ENCODE assay signal across 14 cellular contexts in the genomic region with DNA sequence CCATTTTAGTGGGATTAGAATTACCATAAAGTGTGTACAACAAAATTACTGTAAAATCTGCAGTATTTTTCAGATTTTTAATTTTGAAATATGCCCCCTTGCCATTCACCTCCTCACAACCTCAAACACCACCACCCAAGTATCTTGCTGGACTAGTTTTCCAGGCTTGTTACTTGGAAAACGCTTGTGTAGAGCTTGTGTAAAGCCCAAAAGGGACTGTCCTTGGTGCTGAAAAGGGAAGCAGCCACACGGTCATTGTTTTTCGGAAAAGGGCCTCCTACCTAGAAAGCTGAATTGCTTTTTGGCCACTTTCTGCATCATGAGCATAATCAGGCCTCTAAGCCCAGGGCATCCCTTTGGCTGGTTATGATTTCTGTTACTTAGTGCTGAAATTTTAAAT.
DNase-seq lines count a peak whose midpoint lies in the region; ATAC-seq and TF ChIP-seq lines count a peak whose summit lies in the region.
"Had no signal": no experiment of that assay in that cellular context is flagged by ENCODE, and none has a peak within 500 bp of the region (broad histone marks: within the 10 kb centered on the region; RNA-seq: fewer than 3 reads in every experiment).

No MANE protein-coding gene starts in this region.

- H3K27me3 Mint-ChIP-seq in endodermal cell (ENCODE audit: insufficient read depth) (no peaks in the 10 kb centered on the region), chondrocyte (ENCODE audit: low read depth) (no peaks in the 10 kb centered on the region)
- H3K27me3 Mint-ChIP-seq in stimulated activated naive B cell treated with anti-CD40 and anti-IgM and Interleukin-4, amounts not matched to agents 10 μg/mL and 1 μg/mL and 100 μg/mL, for 72 hours, result no peaks in the 10 kb centered on the region
- H3K27me3 Mint-ChIP-seq: memory B cell had no signal

- no peak for TF ChIP-seq RAD21 in neural cell (conservative IDR thresholded peaks at IDR 0.05)

- H3K27ac Mint-ChIP-seq in endodermal cell (no peak overlapping the region), chondrocyte (ENCODE audit: unreplicated experiment) (no peak overlapping the region)
- no peak overlapping the region for H3K27ac Mint-ChIP-seq in stimulated activated naive B cell treated with anti-CD40 and anti-IgM and Interleukin-4, amounts not matched to agents 10 μg/mL and 1 μg/mL and 100 μg/mL, for 72 hours
- H3K27ac Mint-ChIP-seq: brain, memory B cell had no signal

- H3K9me3 ChIP-seq in NT2/D1 (ENCODE audit: insufficient read depth, low read length) (no peaks in the 10 kb centered on the region), endodermal cell (ENCODE audit: control insufficient read depth, low read length) (no peaks in the 10 kb centered on the region), neural cell (ENCODE audit: low read length) (no peaks in the 10 kb centered on the region)
- H3K9me3 ChIP-seq: heart left ventricle, pancreas had no signal

- H4K20me1 ChIP-seq in neural cell (ENCODE audit: insufficient read depth), result no peaks in the 10 kb centered on the region

- no peak for TF ChIP-seq EP300 in neural cell (conservative IDR thresholded peaks at IDR 0.05; ENCODE audit: poor library complexity, severe bottlenecking)

- WGBS in endodermal cell (ENCODE audit: insufficient coverage in 1 of 2, insufficient read length in 1 of 2), 2 experiments, result 34 to 53% methylated on average over 3 of the region's 3 CpGs

- H3K9ac ChIP-seq in NT2/D1 (ENCODE audit: insufficient read length, low read depth) (no peak overlapping the region), endodermal cell (ENCODE audit: extremely low read depth, low read length, poor library complexity, severe bottlenecking) (no peak overlapping the region), neural cell (ENCODE audit: low read length) (no peak overlapping the region)

- H3F3A ChIP-seq in neural cell (ENCODE audit: insufficient read depth, low read length, poor library complexity, severe bottlenecking), result no peaks in the 10 kb centered on the region

- no peak overlapping the region for H3K4me3 Mint-ChIP-seq in endodermal cell
- no peak overlapping the region for H3K4me3 Mint-ChIP-seq in chondrocyte (ENCODE audit: unreplicated experiment)
- H3K4me3 Mint-ChIP-seq in stimulated activated naive B cell treated with anti-CD40 and anti-IgM and Interleukin-4, amounts not matched to agents 10 μg/mL and 1 μg/mL and 100 μg/mL, for 72 hours, result no peak overlapping the region
- H3K4me3 Mint-ChIP-seq: brain, memory B cell had no signal

- H3K79me2 ChIP-seq in neural cell (replicated peaks; ENCODE audit: insufficient read depth, low read length), result no peaks in the 10 kb centered on the region

- H3K4me1 ChIP-seq in NT2/D1 (ENCODE audit: insufficient read depth, insufficient read length) (no peaks in the 10 kb centered on the region), endodermal cell (ENCODE audit: control insufficient read depth, insufficient read depth, low read length) (no peaks in the 10 kb centered on the region)
- H3K4me1 ChIP-seq: heart left ventricle, pancreas had no signal

- H3K36me3 ChIP-seq in NT2/D1 (ENCODE audit: insufficient read depth, insufficient read length, low read length), result no peaks in the 10 kb centered on the region
- no peaks in the 10 kb centered on the region for H3K36me3 ChIP-seq in endodermal cell (ENCODE audit: control insufficient read depth, insufficient read depth, low read length)
- no peaks in the 10 kb centered on the region for H3K36me3 ChIP-seq in neural cell (ENCODE audit: insufficient read depth, low read length)
- H3K36me3 ChIP-seq: heart left ventricle, pancreas had no signal

- DNase-seq in HEK293T (ENCODE audit: extremely low spot score) (peak; percentile 6), NT2/D1 (ENCODE audit: low read depth, low spot score) (peak; percentile 39), endodermal cell (peak; percentile 80), HPDE6-E6E7 (ENCODE audit: extremely low spot score) (no peak), chondrocyte (ENCODE audit: low spot score) (no peak)
- no peak for DNase-seq in activated CD4-positive, CD25-positive, alpha-beta regulatory T cell (lab: John Stamatoyannopoulos, UW)
- DNase-seq in stimulated activated naive B cell treated with anti-CD40 and anti-IgM and Interleukin-4, amounts not matched to agents 10 μg/mL and 1 μg/mL and 100 μg/mL, for 72 hours, result no peak
- DNase-seq: activated CD4-positive, alpha-beta T cell treated with anti-CD3 and anti-CD28 coated beads, Interleukin-2, amount 50 U/mL, for 1 hour; heart left ventricle; pancreas; T-helper 1 cell had no signal

- no peaks in the 10 kb centered on the region for H3K27me3 ChIP-seq in NT2/D1 (ENCODE audit: insufficient read depth, insufficient read length)
- no peaks in the 10 kb centered on the region for H3K27me3 ChIP-seq in endodermal cell (ENCODE audit: control insufficient read depth, insufficient read depth, low read length, poor library complexity, severe bottlenecking)
- no peaks in the 10 kb centered on the region for H3K27me3 ChIP-seq in neural cell (ENCODE audit: insufficient read depth, low read depth, low read length)
- H3K27me3 ChIP-seq: heart left ventricle, pancreas had no signal

- H3K4me2 ChIP-seq in neural cell (ENCODE audit: low read length), result no peak overlapping the region

- no peak for ATAC-seq in stimulated activated naive B cell treated with anti-CD40 and anti-IgM and Interleukin-4, amounts not matched to agents 10 μg/mL and 1 μg/mL and 100 μg/mL, for 72 hours (replicated peaks)
- ATAC-seq: heart left ventricle, pancreas had no signal

- H3K4me1 Mint-ChIP-seq in endodermal cell (peaks cover 3% of the 10 kb centered on the region), chondrocyte (ENCODE audit: low read depth) (no peaks in the 10 kb centered on the region)
- H3K4me1 Mint-ChIP-seq in stimulated activated naive B cell treated with anti-CD40 and anti-IgM and Interleukin-4, amounts not matched to agents 10 μg/mL and 1 μg/mL and 100 μg/mL, for 72 hours, result no peaks in the 10 kb centered on the region
- H3K4me1 Mint-ChIP-seq: memory B cell had no signal

- H2AFZ ChIP-seq in neural cell (ENCODE audit: low read depth, low read length), result no peak overlapping the region

- no peaks in the 10 kb centered on the region for H3K9me2 ChIP-seq in neural cell (ENCODE audit: insufficient read depth, low read length)

- TF ChIP-seq CTCF in endodermal cell (conservative IDR thresholded peaks at IDR 0.05) (no peak), neural cell (IDR thresholded peaks at IDR 0.05; ENCODE audit: poor library complexity, severe bottlenecking) (no peak), chondrocyte (IDR thresholded peaks at IDR 0.05) (no peak)

- H3K27ac ChIP-seq in endodermal cell (ENCODE audit: low read depth, low read length) (no peak overlapping the region), neural cell (ENCODE audit: low read length) (no peak overlapping the region)
- H3K27ac ChIP-seq: heart left ventricle, pancreas had no signal

- CTCF ChIA-PET in HEK293T (lab: Yijun Ruan, JAX), result no interaction called here

- H3K36me3 Mint-ChIP-seq in endodermal cell (ENCODE audit: low read depth) (no peaks in the 10 kb centered on the region), chondrocyte (ENCODE audit: low read depth) (no peaks in the 10 kb centered on the region)
- no peaks in the 10 kb centered on the region for H3K36me3 Mint-ChIP-seq in stimulated activated naive B cell treated with anti-CD40 and anti-IgM and Interleukin-4, amounts not matched to agents 10 μg/mL and 1 μg/mL and 100 μg/mL, for 72 hours
- H3K36me3 Mint-ChIP-seq: memory B cell had no signal

- POLR2A ChIA-PET in HEK293T (lab: Yijun Ruan, JAX), result no interaction called here

- H3K4me3 ChIP-seq in NT2/D1 (ENCODE audit: insufficient read length, low read depth) (no peak overlapping the region), endodermal cell (ENCODE audit: low read length) (no peak overlapping the region), neural cell (ENCODE audit: low read length) (no peak overlapping the region)
- H3K4me3 ChIP-seq: heart left ventricle, pancreas had no signal

- H3K9me3 Mint-ChIP-seq in endodermal cell (no peaks in the 10 kb centered on the region), chondrocyte (ENCODE audit: low read depth) (no peaks in the 10 kb centered on the region)
- H3K9me3 Mint-ChIP-seq in stimulated activated naive B cell treated with anti-CD40 and anti-IgM and Interleukin-4, amounts not matched to agents 10 μg/mL and 1 μg/mL and 100 μg/mL, for 72 hours, result peaks cover 0 to 4% of the 10 kb centered on the region in 2 donors

TF ChIP-seq in HEK293T, 16 proteins besides CTCF, POLR2A, EP300 and RAD21 (continues in another document):
- TF ChIP-seq FOXA1 (IDR thresholded peaks at IDR 0.05) (no peak), NFRKB (IDR thresholded peaks at IDR 0.05) (no peak), BHLHE40 (IDR thresholded peaks at IDR 0.05; ENCODE audit: borderline replicate concordance) (no peak), SUZ12 (IDR thresholded peaks at IDR 0.05) (no peak), ARNT (IDR thresholded peaks at IDR 0.05) (no peak), FOXM1 (IDR thresholded peaks at IDR 0.05; ENCODE audit: borderline replicate concordance) (no peak), ELF4 (IDR thresholded peaks at IDR 0.05) (no peak)

TF ChIP-seq in neural cell, 6 proteins besides CTCF, POLR2A, EP300 and RAD21:
- TF ChIP-seq, protein P1, sequence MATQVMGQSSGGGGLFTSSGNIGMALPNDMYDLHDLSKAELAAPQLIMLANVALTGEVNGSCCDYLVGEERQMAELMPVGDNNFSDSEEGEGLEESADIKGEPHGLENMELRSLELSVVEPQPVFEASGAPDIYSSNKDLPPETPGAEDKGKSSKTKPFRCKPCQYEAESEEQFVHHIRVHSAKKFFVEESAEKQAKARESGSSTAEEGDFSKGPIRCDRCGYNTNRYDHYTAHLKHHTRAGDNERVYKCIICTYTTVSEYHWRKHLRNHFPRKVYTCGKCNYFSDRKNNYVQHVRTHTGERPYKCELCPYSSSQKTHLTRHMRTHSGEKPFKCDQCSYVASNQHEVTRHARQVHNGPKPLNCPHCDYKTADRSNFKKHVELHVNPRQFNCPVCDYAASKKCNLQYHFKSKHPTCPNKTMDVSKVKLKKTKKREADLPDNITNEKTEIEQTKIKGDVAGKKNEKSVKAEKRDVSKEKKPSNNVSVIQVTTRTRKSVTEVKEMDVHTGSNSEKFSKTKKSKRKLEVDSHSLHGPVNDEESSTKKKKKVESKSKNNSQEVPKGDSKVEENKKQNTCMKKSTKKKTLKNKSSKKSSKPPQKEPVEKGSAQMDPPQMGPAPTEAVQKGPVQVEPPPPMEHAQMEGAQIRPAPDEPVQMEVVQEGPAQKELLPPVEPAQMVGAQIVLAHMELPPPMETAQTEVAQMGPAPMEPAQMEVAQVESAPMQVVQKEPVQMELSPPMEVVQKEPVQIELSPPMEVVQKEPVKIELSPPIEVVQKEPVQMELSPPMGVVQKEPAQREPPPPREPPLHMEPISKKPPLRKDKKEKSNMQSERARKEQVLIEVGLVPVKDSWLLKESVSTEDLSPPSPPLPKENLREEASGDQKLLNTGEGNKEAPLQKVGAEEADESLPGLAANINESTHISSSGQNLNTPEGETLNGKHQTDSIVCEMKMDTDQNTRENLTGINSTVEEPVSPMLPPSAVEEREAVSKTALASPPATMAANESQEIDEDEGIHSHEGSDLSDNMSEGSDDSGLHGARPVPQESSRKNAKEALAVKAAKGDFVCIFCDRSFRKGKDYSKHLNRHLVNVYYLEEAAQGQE (IDR thresholded peaks at IDR 0.05; ENCODE audit: borderline replicate concordance), result peak; percentile 38
- no peak for TF ChIP-seq POLR2AphosphoS5 (IDR thresholded peaks at IDR 0.05)

Comparison
In these comparisons a context has a peak if more than half of its experiments do, and no peak if none do; other contexts are left out.
1. DNase-seq: peak in HEK293T (single experiment), NT2/D1 (single experiment) and endodermal cell (single experiment); none in activated CD4-positive, CD25-positive, alpha-beta regulatory T cell (0 of 4), HPDE6-E6E7 (single experiment), chondrocyte (single experiment) and stimulated activated naive B cell treated with anti-CD40 and anti-IgM and Interleukin-4, amounts not matched to agents 10 μg/mL and 1 μg/mL and 100 μg/mL, for 72 hours (single experiment).